Comparison of ENCODE assay signal across 9 cellular contexts in the genomic region with DNA sequence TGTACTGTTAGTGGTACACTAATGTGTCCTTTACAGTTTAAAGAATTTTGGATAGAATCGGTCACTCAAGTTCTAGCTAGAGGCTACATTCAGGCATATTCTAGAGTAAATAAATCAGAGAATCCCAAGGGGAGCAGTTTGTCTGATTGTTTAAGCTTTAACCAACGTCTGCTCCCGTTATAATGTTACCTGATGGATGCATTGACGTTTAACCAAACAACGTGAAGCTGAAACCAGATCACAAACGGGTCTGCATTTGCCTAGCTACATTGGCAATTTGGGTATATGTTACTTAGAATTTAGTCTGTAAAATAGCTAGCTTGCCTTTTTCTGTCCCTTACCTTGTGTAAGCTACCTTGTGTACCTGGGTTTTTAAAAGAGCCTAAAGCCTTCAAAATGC. TPM values are rescaled to one million over a fixed set of nuclear protein-coding genes. Genes with fewer than 3 reads are reported as not detected.
DNase-seq lines count a peak whose midpoint lies in the region; ATAC-seq and TF ChIP-seq lines count a peak whose summit lies in the region.
"Had no signal": no experiment of that assay in that cellular context is flagged by ENCODE, and none has a peak within 500 bp of the region (broad histone marks: within the 10 kb centered on the region; RNA-seq: fewer than 3 reads in every experiment).

No MANE protein-coding gene starts in this region.

- peaks cover 12% of the 10 kb centered on the region for H3K4me1 ChIP-seq in foreskin keratinocyte

- peaks cover 53% of the 10 kb centered on the region for H3K4me1 Mint-ChIP-seq in stimulated activated naive CD8-positive, alpha-beta T cell treated with anti-CD3 and anti-CD28 coated beads, Interleukin-15, amount 100 ng/mL, for 72 hours

- no peak overlapping the region for H3K27ac ChIP-seq in SK-N-MC
- H3K27ac ChIP-seq in foreskin keratinocyte, result peak overlapping the region; percentile 85

- TF ChIP-seq CTCF in foreskin keratinocyte (conservative IDR thresholded peaks at IDR 0.05), result no peak

- ATAC-seq in foreskin keratinocyte, result no peak
- no peak for ATAC-seq in stimulated activated naive CD8-positive, alpha-beta T cell treated with anti-CD3 and anti-CD28 coated beads, Interleukin-15, amount 100 ng/mL, for 72 hours

- no peaks in the 10 kb centered on the region for H3K27me3 Mint-ChIP-seq in stimulated activated naive CD8-positive, alpha-beta T cell treated with anti-CD3 and anti-CD28 coated beads, Interleukin-15, amount 100 ng/mL, for 72 hours

- no peak overlapping the region for H3K9ac ChIP-seq in SK-N-MC (ENCODE audit: insufficient read length)

- no peaks in the 10 kb centered on the region for H3K27me3 ChIP-seq in foreskin keratinocyte

- H3K4me3 Mint-ChIP-seq in stimulated activated naive CD8-positive, alpha-beta T cell treated with anti-CD3 and anti-CD28 coated beads, Interleukin-15, amount 100 ng/mL, for 72 hours, result peak overlapping the region; percentile 94 to 95

- peaks cover 19 to 26% of the 10 kb centered on the region in 2 donors for H3K9me3 Mint-ChIP-seq in stimulated activated naive CD8-positive, alpha-beta T cell treated with anti-CD3 and anti-CD28 coated beads, Interleukin-15, amount 100 ng/mL, for 72 hours

- no peaks in the 10 kb centered on the region for H3K9me3 ChIP-seq in SK-N-MC (ENCODE audit: low read depth, low read length)

- H3K36me3 ChIP-seq in SK-N-MC (ENCODE audit: insufficient read depth, low read length), result no peaks in the 10 kb centered on the region

- H3K4me3 ChIP-seq in SK-N-MC, result peak overlapping the region; percentile 84

- H3K27ac Mint-ChIP-seq in stimulated activated naive CD8-positive, alpha-beta T cell treated with anti-CD3 and anti-CD28 coated beads, Interleukin-15, amount 100 ng/mL, for 72 hours, result peak overlapping the region; percentile 93 to 97

- DNase-seq in NCI-H748 (lab: John Stamatoyannopoulos, UW; ENCODE audit: unreplicated experiment), result peak; percentile 11
- DNase-seq in NCI-H748 treated with DMSO at 0.1 percent for 48 hours (lab: John Stamatoyannopoulos, UW), result no peak
- no peak for DNase-seq in SK-N-MC (ENCODE audit: low read depth, low spot score)
- no peak for DNase-seq in foreskin keratinocyte
- DNase-seq in stimulated activated naive CD8-positive, alpha-beta T cell treated with anti-CD3 and anti-CD28 coated beads, Interleukin-15, amount 100 ng/mL, for 72 hours, result no peak
- DNase-seq in middle frontal gyrus (ENCODE audit: extremely low spot score, low spot score), result no peak
- no peak for DNase-seq in NCI-H1105 treated with DMSO at 0.1 percent for 48 hours (lab: John Stamatoyannopoulos, UW)
- no peak for DNase-seq in HCEC 1CT
- DNase-seq: posterior cingulate gyrus had no signal

RNA-seq across cellular contexts. Expression of a gene that starts 1.6 kb away (rescaled TPM):
- 27.6 and 33.3 TPM in 2 replicates for total RNA-seq in foreskin keratinocyte
- 9.9 and 12.7 TPM in 2 replicates for polyA plus RNA-seq in foreskin keratinocyte
